Comparison of ENCODE assay signal across 8 cellular contexts in genomic region chr15:66702035-66702769, GRCh38. TPM values are rescaled to one million over a fixed set of nuclear protein-coding genes. Genes with fewer than 3 reads are reported as not detected.
DNase-seq lines count a peak whose midpoint lies in the region; ATAC-seq, FAIRE-seq and TF ChIP-seq lines count a peak whose summit lies in the region.

Gene SMAD6 (plus strand): TSS chr15:66702236. CDS start chr15:66703259, 1,023 bp downstream.

- peaks cover 22% of the 10 kb centered on the region for H3K4me1 Mint-ChIP-seq in central memory CD8-positive, alpha-beta T cell

- DNase-seq in D721Med (ENCODE audit: insufficient read length, low spot score) (peak; percentile 67), NCI-H460 (ENCODE audit: extremely low read depth, low read depth) (peak; percentile 96), islet precursor cell (peak; percentile 99), smooth muscle cell of the brain vasculature (ENCODE audit: low read depth, low spot score) (peak; percentile 97)
- DNase-seq in activated CD4-positive, CD25-positive, alpha-beta regulatory T cell treated with anti-CD3 and anti-CD28 coated beads, Interleukin-2, amount 50 U/mL, for 72 hours = peak; percentile 45
- peak; percentile 45 to 61 for DNase-seq in central memory CD8-positive, alpha-beta T cell (ENCODE audit: low spot score in 2 of 2)

- peaks cover 33% of the 10 kb centered on the region for H3K27me3 Mint-ChIP-seq in central memory CD8-positive, alpha-beta T cell

- no peak for FAIRE-seq in D721Med (lab: Jason Lieb, UNC)

- ATAC-seq in HG02981 (IDR thresholded peaks at IDR 0.05; ENCODE audit: unreplicated experiment) = peak; percentile 26
- peak; percentile 59 for ATAC-seq in central memory CD8-positive, alpha-beta T cell (replicated peaks; ENCODE audit: extremely low read depth, poor library complexity, severe bottlenecking)
- ATAC-seq in HG02885 (IDR thresholded peaks at IDR 0.05; ENCODE audit: poor library complexity, unreplicated experiment) = no peak

- no peak for TF ChIP-seq CTCF in D721Med (IDR thresholded peaks at IDR 0.05; ENCODE audit: insufficient read depth, missing control alignments)

- H3K4me3 Mint-ChIP-seq in central memory CD8-positive, alpha-beta T cell = peak within 1 kb of the TSS; percentile 82

- H3K36me3 Mint-ChIP-seq in central memory CD8-positive, alpha-beta T cell (ENCODE audit: insufficient read depth) = peaks cover 2% of the 10 kb centered on the region

- H3K27ac Mint-ChIP-seq in central memory CD8-positive, alpha-beta T cell (ENCODE audit: low read depth) = peak within 1 kb of the TSS; percentile 64

- H3K9me3 Mint-ChIP-seq in central memory CD8-positive, alpha-beta T cell = no peaks in the 10 kb centered on the region

RNA-seq across cellular contexts. Expression of gene SMAD6, which starts in this region (rescaled TPM):
- total RNA-seq in NCI-H460 (2014; rRNA removed; shearing (Covaris generic)) = 4.0 and 4.8 TPM in 2 replicates
- 21.6 and 24.0 TPM in 2 replicates for polyA plus RNA-seq in NCI-H460 (2014; cell fraction: nucleus; rRNA removed)

Comparison
In these comparisons a context has a peak if more than half of its experiments do, and no peak if none do; other contexts are left out.
1. DNase-seq: peak in every context shown above with its lines; median percentile 99 in islet precursor cell; 97 in smooth muscle cell of the brain vasculature; 96 in NCI-H460; 67 in D721Med; 53 in central memory CD8-positive, alpha-beta T cell; 45 in activated CD4-positive, CD25-positive, alpha-beta regulatory T cell treated with anti-CD3 and anti-CD28 coated beads, Interleukin-2, amount 50 U/mL, for 72 hours.